In genomic region chr21:41460578-41461527, GRCh38 we compare ENCODE assay signal across 7 cellular contexts. TPM values are rescaled to one million over a fixed set of nuclear protein-coding genes. Genes with fewer than 3 reads are reported as not detected.
DNase-seq lines count a peak whose midpoint lies in the region; ATAC-seq, FAIRE-seq and TF ChIP-seq lines count a peak whose summit lies in the region.

No MANE protein-coding gene starts in this region.

- CTCF ChIA-PET in activated naive CD4-positive, alpha-beta T cell treated with anti-CD3 and anti-CD28 coated beads, Interleukin-2, amount 10 ng/mL, durations not matched to agents 7 days and 5 days (lab: Charles Lee), result interaction anchor here (0.8 to 2.3 kb wide), 6 partner anchors 11 to 338 kb away, joined by 3 to 12 read pairs (median 3); no protein-coding TSS in a partner anchor

- H3K27me3 Mint-ChIP-seq in activated naive CD4-positive, alpha-beta T cell treated with anti-CD3 and anti-CD28 coated beads, Interleukin-2, amount 10 ng/mL, durations not matched to agents 7 days and 5 days, result no peaks in the 10 kb centered on the region
- H3K27me3 Mint-ChIP-seq in glutamatergic neuron (ENCODE audit: unreplicated experiment), result peaks cover 3% of the 10 kb centered on the region

- TF ChIP-seq POLR2A in GM12892 (IDR thresholded peaks at IDR 0.05; ENCODE audit: low read depth, low read length), result no peak
- no peak for TF ChIP-seq POLR2A in prostate gland (IDR thresholded peaks at IDR 0.05)
- no peak for TF ChIP-seq POLR2A in vagina (IDR thresholded peaks at IDR 0.05)

- H3K27me3 ChIP-seq in SJCRH30, result 0 out of 2 replicates have a peak, but pooled peaks cover 3% of the 10 kb centered on the region
- no peaks in the 10 kb centered on the region for H3K27me3 ChIP-seq in prostate gland (replicated peaks; ENCODE audit: insufficient read depth)
- H3K27me3 ChIP-seq in vagina, result no peaks in the 10 kb centered on the region

- DNase-seq in GM12892 (ENCODE audit: insufficient read length) (peak; percentile 50), SJCRH30 (peak; percentile 19 to 27), glutamatergic neuron (peak; percentile 75), prostate gland (ENCODE audit: low spot score) (peak; percentile 80), vagina (ENCODE audit: extremely low spot score in 2 of 2) (no peak)
- DNase-seq in activated naive CD4-positive, alpha-beta T cell treated with anti-CD3 and anti-CD28 coated beads, Interleukin-2, amount 10 ng/mL, durations not matched to agents 7 days and 5 days, result peak; percentile 73

- H3K4me3 ChIP-seq in SJCRH30 (no peak overlapping the region), prostate gland (no peak overlapping the region), vagina (no peak overlapping the region)

- H3K4me3 Mint-ChIP-seq in activated naive CD4-positive, alpha-beta T cell treated with anti-CD3 and anti-CD28 coated beads, Interleukin-2, amount 10 ng/mL, durations not matched to agents 7 days and 5 days, result no peak overlapping the region
- no peak overlapping the region for H3K4me3 Mint-ChIP-seq in glutamatergic neuron (ENCODE audit: unreplicated experiment)

- H3K9me3 ChIP-seq in SJCRH30 (replicated peaks) (no peaks in the 10 kb centered on the region), prostate gland (no peaks in the 10 kb centered on the region), vagina (no peaks in the 10 kb centered on the region)

- peaks cover 6% of the 10 kb centered on the region for H3K9me3 Mint-ChIP-seq in activated naive CD4-positive, alpha-beta T cell treated with anti-CD3 and anti-CD28 coated beads, Interleukin-2, amount 10 ng/mL, durations not matched to agents 7 days and 5 days
- H3K9me3 Mint-ChIP-seq in glutamatergic neuron (ENCODE audit: unreplicated experiment), result peaks cover 9% of the 10 kb centered on the region

- H3K36me3 Mint-ChIP-seq in activated naive CD4-positive, alpha-beta T cell treated with anti-CD3 and anti-CD28 coated beads, Interleukin-2, amount 10 ng/mL, durations not matched to agents 7 days and 5 days, result peaks cover 51% of the 10 kb centered on the region
- peaks cover 14% of the 10 kb centered on the region for H3K36me3 Mint-ChIP-seq in glutamatergic neuron (ENCODE audit: unreplicated experiment)

- peak; percentile 93 for FAIRE-seq in GM12892 (lab: Jason Lieb, UNC)

- WGBS in prostate gland, result 31% methylated on average over 17 of the region's 17 CpGs

- H3K4me1 ChIP-seq in SJCRH30 (no peaks in the 10 kb centered on the region), prostate gland (replicated peaks) (no peaks in the 10 kb centered on the region), vagina (peaks cover 7% of the 10 kb centered on the region)

- no peak overlapping the region for H3K27ac ChIP-seq in SJCRH30
- H3K27ac ChIP-seq in prostate gland, result peak overlapping the region; percentile 12 to 29
- no peak overlapping the region for H3K27ac ChIP-seq in vagina

- no peaks in the 10 kb centered on the region for H3K36me3 ChIP-seq in SJCRH30
- peaks cover 0 to 8% of the 10 kb centered on the region in 2 donors for H3K36me3 ChIP-seq in prostate gland
- peaks cover 0 to 17% of the 10 kb centered on the region in 2 donors for H3K36me3 ChIP-seq in vagina

- no peak overlapping the region for H3K27ac Mint-ChIP-seq in activated naive CD4-positive, alpha-beta T cell treated with anti-CD3 and anti-CD28 coated beads, Interleukin-2, amount 10 ng/mL, durations not matched to agents 7 days and 5 days
- no peak overlapping the region for H3K27ac Mint-ChIP-seq in glutamatergic neuron (ENCODE audit: unreplicated experiment)

- intact Hi-C loops in prostate gland (cut with DNase I) (loop anchor here (1.0 to 5.0 kb wide), 2 partner anchors 178 to 339 kb away; no protein-coding TSS in a partner anchor), vagina (cut with DNase I) (loop anchor here (10.0 kb wide), 1 partner anchor 176 kb away; no protein-coding TSS in a partner anchor)

- peak; percentile 67 for ATAC-seq in HG03432 (IDR thresholded peaks at IDR 0.05; ENCODE audit: unreplicated experiment)

- peaks cover 3% of the 10 kb centered on the region for H3K4me1 Mint-ChIP-seq in activated naive CD4-positive, alpha-beta T cell treated with anti-CD3 and anti-CD28 coated beads, Interleukin-2, amount 10 ng/mL, durations not matched to agents 7 days and 5 days
- H3K4me1 Mint-ChIP-seq in glutamatergic neuron (ENCODE audit: low read depth, unreplicated experiment), result no peaks in the 10 kb centered on the region

- peak; percentile 62 for TF ChIP-seq CTCF in glutamatergic neuron (IDR thresholded peaks at IDR 0.05; ENCODE audit: partially characterized antibody, unreplicated experiment)
- peak; percentile 67 to 91 (median 77) for TF ChIP-seq CTCF in prostate gland (IDR thresholded peaks at IDR 0.05)
- peak; percentile 56 to 81 (median 79) for TF ChIP-seq CTCF in vagina (IDR thresholded peaks at IDR 0.05)

RNA-seq across cellular contexts. Expression of gene MX1, which starts 34.8 kb away (rescaled TPM):
- polyA plus RNA-seq in GM12892 (2012; ENCODE audit: missing spikeins), result 130 TPM
- total RNA-seq in SJCRH30 (2014; rRNA removed; shearing (Covaris generic)), result not detected in 2 replicates
- total RNA-seq in glutamatergic neuron (ENCODE audit: unreplicated experiment) (1.5 TPM), prostate gland (10 to 100 TPM; 15.6 to 29.1 TPM), vagina (16.7 TPM)

RNA-seq across cellular contexts. Expression of gene TMPRSS2, which starts 47.1 kb away (rescaled TPM):
- polyA plus RNA-seq in GM12892 (2012; ENCODE audit: missing spikeins), result not detected
- total RNA-seq in SJCRH30 (2014; rRNA removed; shearing (Covaris generic)), result not detected in 2 replicates
- total RNA-seq in glutamatergic neuron (ENCODE audit: unreplicated experiment) (not detected), prostate gland (100 to 1,000 TPM; 336 to 786 TPM), vagina (19.9 TPM)

Comparison
In these comparisons a context has a peak if more than half of its experiments do, and no peak if none do; other contexts are left out.
1. DNase-seq: peak in GM12892 (single experiment), SJCRH30 (2 of 2), activated naive CD4-positive, alpha-beta T cell treated with anti-CD3 and anti-CD28 coated beads, Interleukin-2, amount 10 ng/mL, durations not matched to agents 7 days and 5 days (single experiment), glutamatergic neuron (single experiment) and prostate gland (single experiment); none in vagina (0 of 2).
2. H3K27ac ChIP-seq: peak in prostate gland (2 of 2); none in SJCRH30 (single experiment) and vagina (single experiment).
3. RNA of gene TMPRSS2, which starts 47.1 kb away (total RNA-seq): 336 to 786 TPM in prostate gland and 19.9 TPM in vagina (single experiment); not detected in SJCRH30 and not detected in glutamatergic neuron (single experiment); every median in the first group is over 10 times any median in the second.
4. Peak in every context shown above with its lines, with median percentiles within 50 percentile points of each other: CTCF ChIP-seq.